ENCODE assay signal across 1 cellular context in the genomic region with DNA sequence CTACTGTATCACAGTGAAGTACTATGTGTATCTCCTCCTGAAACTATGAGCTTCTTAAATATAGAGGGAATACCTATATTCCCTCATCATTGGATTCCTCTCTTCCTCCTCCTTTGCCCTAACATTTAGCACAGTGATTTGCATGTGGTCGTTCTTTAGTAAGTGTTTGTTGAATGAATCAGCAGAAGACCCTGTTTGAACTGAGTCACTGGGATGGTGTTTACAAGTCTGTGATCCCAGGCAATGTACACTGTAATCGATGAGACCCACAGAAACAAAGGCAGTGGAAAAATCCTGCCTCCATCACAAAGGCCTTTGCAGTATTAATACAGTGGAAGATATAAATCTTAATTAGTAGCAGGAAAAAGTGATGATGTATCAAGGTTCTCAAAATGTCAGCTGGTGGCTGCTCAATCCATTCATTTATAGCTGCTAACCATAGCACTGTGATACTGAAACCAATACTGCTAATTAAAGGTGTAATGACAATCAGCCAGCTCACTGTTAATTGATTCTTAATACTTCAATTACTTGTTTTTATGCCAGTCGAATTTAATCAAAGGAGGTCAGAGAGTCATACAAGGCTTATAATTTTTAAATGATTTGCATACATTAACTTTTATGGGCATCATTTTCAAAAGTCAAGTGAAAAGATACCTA.
TF ChIP-seq lines count a peak whose summit lies in the region.

No MANE protein-coding gene starts in this region.

TF ChIP-seq in GM23338, 12 proteins besides CTCF, POLR2A, EP300 and RAD21 (continued from another document):
- TF ChIP-seq, protein P1, sequence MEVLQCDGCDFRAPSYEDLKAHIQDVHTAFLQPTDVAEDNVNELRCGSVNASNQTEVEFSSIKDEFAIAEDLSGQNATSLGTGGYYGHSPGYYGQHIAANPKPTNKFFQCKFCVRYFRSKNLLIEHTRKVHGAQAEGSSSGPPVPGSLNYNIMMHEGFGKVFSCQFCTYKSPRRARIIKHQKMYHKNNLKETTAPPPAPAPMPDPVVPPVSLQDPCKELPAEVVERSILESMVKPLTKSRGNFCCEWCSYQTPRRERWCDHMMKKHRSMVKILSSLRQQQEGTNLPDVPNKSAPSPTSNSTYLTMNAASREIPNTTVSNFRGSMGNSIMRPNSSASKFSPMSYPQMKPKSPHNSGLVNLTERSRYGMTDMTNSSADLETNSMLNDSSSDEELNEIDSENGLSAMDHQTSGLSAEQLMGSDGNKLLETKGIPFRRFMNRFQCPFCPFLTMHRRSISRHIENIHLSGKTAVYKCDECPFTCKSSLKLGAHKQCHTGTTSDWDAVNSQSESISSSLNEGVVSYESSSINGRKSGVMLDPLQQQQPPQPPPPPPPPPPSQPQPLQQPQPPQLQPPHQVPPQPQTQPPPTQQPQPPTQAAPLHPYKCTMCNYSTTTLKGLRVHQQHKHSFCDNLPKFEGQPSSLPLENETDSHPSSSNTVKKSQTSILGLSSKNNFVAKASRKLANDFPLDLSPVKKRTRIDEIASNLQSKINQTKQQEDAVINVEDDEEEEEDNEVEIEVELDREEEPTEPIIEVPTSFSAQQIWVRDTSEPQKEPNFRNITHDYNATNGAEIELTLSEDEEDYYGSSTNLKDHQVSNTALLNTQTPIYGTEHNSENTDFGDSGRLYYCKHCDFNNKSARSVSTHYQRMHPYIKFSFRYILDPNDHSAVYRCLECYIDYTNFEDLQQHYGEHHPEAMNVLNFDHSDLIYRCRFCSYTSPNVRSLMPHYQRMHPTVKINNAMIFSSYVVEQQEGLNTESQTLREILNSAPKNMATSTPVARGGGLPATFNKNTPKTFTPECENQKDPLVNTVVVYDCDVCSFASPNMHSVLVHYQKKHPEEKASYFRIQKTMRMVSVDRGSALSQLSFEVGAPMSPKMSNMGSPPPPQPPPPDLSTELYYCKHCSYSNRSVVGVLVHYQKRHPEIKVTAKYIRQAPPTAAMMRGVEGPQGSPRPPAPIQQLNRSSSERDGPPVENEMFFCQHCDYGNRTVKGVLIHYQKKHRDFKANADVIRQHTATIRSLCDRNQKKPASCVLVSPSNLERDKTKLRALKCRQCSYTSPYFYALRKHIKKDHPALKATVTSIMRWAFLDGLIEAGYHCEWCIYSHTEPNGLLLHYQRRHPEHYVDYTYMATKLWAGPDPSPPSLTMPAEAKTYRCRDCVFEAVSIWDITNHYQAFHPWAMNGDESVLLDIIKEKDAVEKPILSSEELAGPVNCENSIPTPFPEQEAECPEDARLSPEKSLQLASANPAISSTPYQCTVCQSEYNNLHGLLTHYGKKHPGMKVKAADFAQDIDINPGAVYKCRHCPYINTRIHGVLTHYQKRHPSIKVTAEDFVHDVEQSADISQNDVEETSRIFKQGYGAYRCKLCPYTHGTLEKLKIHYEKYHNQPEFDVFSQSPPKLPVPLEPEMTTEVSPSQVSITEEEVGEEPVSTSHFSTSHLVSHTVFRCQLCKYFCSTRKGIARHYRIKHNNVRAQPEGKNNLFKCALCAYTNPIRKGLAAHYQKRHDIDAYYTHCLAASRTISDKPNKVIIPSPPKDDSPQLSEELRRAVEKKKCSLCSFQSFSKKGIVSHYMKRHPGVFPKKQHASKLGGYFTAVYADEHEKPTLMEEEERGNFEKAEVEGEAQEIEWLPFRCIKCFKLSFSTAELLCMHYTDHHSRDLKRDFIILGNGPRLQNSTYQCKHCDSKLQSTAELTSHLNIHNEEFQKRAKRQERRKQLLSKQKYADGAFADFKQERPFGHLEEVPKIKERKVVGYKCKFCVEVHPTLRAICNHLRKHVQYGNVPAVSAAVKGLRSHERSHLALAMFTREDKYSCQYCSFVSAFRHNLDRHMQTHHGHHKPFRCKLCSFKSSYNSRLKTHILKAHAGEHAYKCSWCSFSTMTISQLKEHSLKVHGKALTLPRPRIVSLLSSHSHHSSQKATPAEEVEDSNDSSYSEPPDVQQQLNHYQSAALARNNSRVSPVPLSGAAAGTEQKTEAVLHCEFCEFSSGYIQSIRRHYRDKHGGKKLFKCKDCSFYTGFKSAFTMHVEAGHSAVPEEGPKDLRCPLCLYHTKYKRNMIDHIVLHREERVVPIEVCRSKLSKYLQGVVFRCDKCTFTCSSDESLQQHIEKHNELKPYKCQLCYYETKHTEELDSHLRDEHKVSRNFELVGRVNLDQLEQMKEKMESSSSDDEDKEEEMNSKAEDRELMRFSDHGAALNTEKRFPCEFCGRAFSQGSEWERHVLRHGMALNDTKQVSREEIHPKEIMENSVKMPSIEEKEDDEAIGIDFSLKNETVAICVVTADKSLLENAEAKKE (CRISPR knock-in tag; IDR thresholded peaks at IDR 0.05): no peak
- no peak for TF ChIP-seq ZNF114 (CRISPR knock-in tag; IDR thresholded peaks at IDR 0.05)
- no peak for TF ChIP-seq ZNF331 (CRISPR knock-in tag; IDR thresholded peaks at IDR 0.05; ENCODE audit: low read depth)
- TF ChIP-seq STAT1 (IDR thresholded peaks at IDR 0.05; ENCODE audit: unreplicated experiment): no peak
- TF ChIP-seq REST (IDR thresholded peaks at IDR 0.05; ENCODE audit: unreplicated experiment): no peak
- TF ChIP-seq POLR2AphosphoS5 (IDR thresholded peaks at IDR 0.05; ENCODE audit: low read depth): no peak
- TF ChIP-seq, protein P2, sequence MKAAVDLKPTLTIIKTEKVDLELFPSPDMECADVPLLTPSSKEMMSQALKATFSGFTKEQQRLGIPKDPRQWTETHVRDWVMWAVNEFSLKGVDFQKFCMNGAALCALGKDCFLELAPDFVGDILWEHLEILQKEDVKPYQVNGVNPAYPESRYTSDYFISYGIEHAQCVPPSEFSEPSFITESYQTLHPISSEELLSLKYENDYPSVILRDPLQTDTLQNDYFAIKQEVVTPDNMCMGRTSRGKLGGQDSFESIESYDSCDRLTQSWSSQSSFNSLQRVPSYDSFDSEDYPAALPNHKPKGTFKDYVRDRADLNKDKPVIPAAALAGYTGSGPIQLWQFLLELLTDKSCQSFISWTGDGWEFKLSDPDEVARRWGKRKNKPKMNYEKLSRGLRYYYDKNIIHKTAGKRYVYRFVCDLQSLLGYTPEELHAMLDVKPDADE (IDR thresholded peaks at IDR 0.05): no peak
- TF ChIP-seq NANOG (IDR thresholded peaks at IDR 0.05; ENCODE audit: borderline replicate concordance): no peak
TF ChIP-seq in GM23338: peak in this region for 0.
